ENCODE assay signal across 13 cellular contexts in genomic region chr1:92537333-92537884, GRCh38. TPM values are rescaled to one million over a fixed set of nuclear protein-coding genes. Genes with fewer than 3 reads are reported as not detected.
DNase-seq lines count a peak whose midpoint lies in the region; FAIRE-seq lines count a peak whose summit lies in the region.
"Had no signal": no experiment of that assay in that cellular context is flagged by ENCODE, and none has a peak within 500 bp of the region (broad histone marks: within the 10 kb centered on the region; RNA-seq: fewer than 3 reads in every experiment).

No MANE protein-coding gene starts in this region.

- no peak overlapping the region for H3K4me3 ChIP-seq in CD8-positive, alpha-beta memory T cell (ENCODE audit: low read length)
- H3K4me3 ChIP-seq: gastroesophageal sphincter, skin epidermis, thoracic aorta had no signal

- peaks cover 49 to 62% (median 53%) of the 10 kb centered on the region in 3 donors for H3K4me1 Mint-ChIP-seq in CD8-positive, alpha-beta memory T cell
- peaks cover 86% of the 10 kb centered on the region for H3K4me1 Mint-ChIP-seq in activated CD4-positive, alpha-beta memory T cell treated with anti-CD3 and anti-CD28 coated beads for 36 hours (ENCODE audit: low read depth)

- no peaks in the 10 kb centered on the region for H3K9me3 Mint-ChIP-seq in CD8-positive, alpha-beta memory T cell
- H3K9me3 Mint-ChIP-seq in activated CD4-positive, alpha-beta memory T cell treated with anti-CD3 and anti-CD28 coated beads for 36 hours, result peaks cover 7% of the 10 kb centered on the region

- CTCF ChIA-PET in CD8-positive, alpha-beta memory T cell (lab: Charles Lee), result interaction anchor here (0.9 to 4.8 kb wide), 2 partner anchors 46 to 52 kb away, joined by 4 to 37 read pairs; partner anchors contain the start of gene GFI1
- CTCF ChIA-PET in activated CD4-positive, alpha-beta memory T cell treated with anti-CD3 and anti-CD28 coated beads for 36 hours (lab: Charles Lee), result interaction anchor here (0.6 to 3.1 kb wide), 17 partner anchors 17 to 295 kb away, joined by 3 to 38 read pairs (median 5); partner anchors contain the start of gene GFI1

- H3K27ac ChIP-seq in CD8-positive, alpha-beta memory T cell (ENCODE audit: low read depth, low read length), result no peak overlapping the region
- H3K27ac ChIP-seq: gastroesophageal sphincter, neutrophil, thoracic aorta had no signal

- intact Hi-C loops in activated CD4-positive, alpha-beta memory T cell treated with anti-CD3 and anti-CD28 coated beads for 36 hours (cut with micrococcal nuclease), result loop anchor here (1.0 to 10.0 kb wide), 6 partner anchors 35 to 983 kb away; partner anchors contain the start of genes BTBD8, GFI1 and RPL5
- intact Hi-C loops in posterior cingulate gyrus (cut with DNase I), result no loop called here

- peaks cover 34% of the 10 kb centered on the region for H3K4me1 ChIP-seq in CD8-positive, alpha-beta memory T cell (ENCODE audit: insufficient read depth, low read length)

- peak overlapping the region in 7 of 8 donors; percentile 30 to 92 (median 77) for H3K27ac Mint-ChIP-seq in CD8-positive, alpha-beta memory T cell
- H3K27ac Mint-ChIP-seq in activated CD4-positive, alpha-beta memory T cell treated with anti-CD3 and anti-CD28 coated beads for 36 hours, result peak overlapping the region; percentile 98
- H3K27ac Mint-ChIP-seq: memory B cell had no signal

- peaks cover 0 to 1% of the 10 kb centered on the region in 2 donors for H3K27me3 Mint-ChIP-seq in CD8-positive, alpha-beta memory T cell
- no peaks in the 10 kb centered on the region for H3K27me3 Mint-ChIP-seq in activated CD4-positive, alpha-beta memory T cell treated with anti-CD3 and anti-CD28 coated beads for 36 hours
- H3K27me3 Mint-ChIP-seq: memory B cell had no signal

- no peaks in the 10 kb centered on the region for H3K27me3 ChIP-seq in CD8-positive, alpha-beta memory T cell (ENCODE audit: insufficient read depth, low read length, poor library complexity, severe bottlenecking)
- H3K27me3 ChIP-seq: gastroesophageal sphincter, neutrophil had no signal

- POLR2A ChIA-PET in CD8-positive, alpha-beta memory T cell (lab: Charles Lee), result interaction anchor here (0.7 to 3.1 kb wide), 6 partner anchors 15 to 589 kb away, joined by 3 to 51 read pairs (median 6); partner anchors contain the start of genes BRDT and GFI1
- POLR2A ChIA-PET in activated CD4-positive, alpha-beta memory T cell treated with anti-CD3 and anti-CD28 coated beads for 36 hours (lab: Charles Lee), result interaction anchor here (1.0 to 4.8 kb wide), 15 partner anchors 19 to 443 kb away, joined by 3 to 154 read pairs (median 7); partner anchors contain the start of gene GFI1

- H3K9me3 ChIP-seq in CD8-positive, alpha-beta memory T cell (ENCODE audit: low read length), result no peaks in the 10 kb centered on the region
- H3K9me3 ChIP-seq: gastroesophageal sphincter, neutrophil, thoracic aorta had no signal

- peak overlapping the region in 6 of 7 donors; percentile 35 to 75 (median 63) for H3K4me3 Mint-ChIP-seq in CD8-positive, alpha-beta memory T cell
- H3K4me3 Mint-ChIP-seq in activated CD4-positive, alpha-beta memory T cell treated with anti-CD3 and anti-CD28 coated beads for 36 hours, result no peak overlapping the region
- H3K4me3 Mint-ChIP-seq: memory B cell had no signal

- DNase-seq in CD8-positive, alpha-beta memory T cell, result no peak
- no peak for DNase-seq in activated CD4-positive, alpha-beta memory T cell treated with anti-CD3 and anti-CD28 coated beads for 36 hours
- DNase-seq in frontal cortex (ENCODE audit: low spot score in 2 of 2) (no peak), anterior cingulate cortex (lab: John Stamatoyannopoulos, UW) (no peak), amniotic stem cell (lab: John Stamatoyannopoulos, UW) (no peak), HuH-7.5 (ENCODE audit: low spot score) (no peak), posterior cingulate gyrus (no peak)

- H3K36me3 ChIP-seq in CD8-positive, alpha-beta memory T cell (ENCODE audit: insufficient read depth, low read length), result no peaks in the 10 kb centered on the region
- H3K36me3 ChIP-seq: gastroesophageal sphincter, neutrophil, thoracic aorta had no signal

- H3K36me3 Mint-ChIP-seq in CD8-positive, alpha-beta memory T cell, result no peaks in the 10 kb centered on the region
- H3K36me3 Mint-ChIP-seq in activated CD4-positive, alpha-beta memory T cell treated with anti-CD3 and anti-CD28 coated beads for 36 hours, result peaks cover 47% of the 10 kb centered on the region

- FAIRE-seq in A204.1 (lab: Jason Lieb, UNC) (peak; percentile 76), frontal cortex (lab: Jason Lieb, UNC) (peak; percentile 52)

RNA-seq across cellular contexts. Expression of gene GFI1, which starts 50.7 kb away (rescaled TPM):
- total RNA-seq in CD8-positive, alpha-beta memory T cell, result 10 to 100 TPM; 70.9 to 74.6 TPM
- polyA plus RNA-seq in CD8-positive, alpha-beta memory T cell, result 26.0 TPM
- total RNA-seq in activated CD4-positive, alpha-beta memory T cell treated with anti-CD3 and anti-CD28 coated beads for 36 hours, result 10 to 100 TPM; 53.3 to 55.3 TPM
- not detected for total RNA-seq in frontal cortex

Comparison
In these comparisons a context has a peak if more than half of its experiments do, and no peak if none do; other contexts are left out.
1. RNA of gene GFI1, which starts 50.7 kb away (total RNA-seq): 70.9 to 74.6 TPM in CD8-positive, alpha-beta memory T cell and 53.3 to 55.3 TPM in activated CD4-positive, alpha-beta memory T cell treated with anti-CD3 and anti-CD28 coated beads for 36 hours; not detected in frontal cortex (single experiment); every median in the first group is over 10 times any median in the second.